1 cellular context compared by ENCODE assay signal in genomic region chr2:54579682-54580349, GRCh38.
TF ChIP-seq lines count a peak whose summit lies in the region.

No MANE protein-coding gene starts in this region.

TF ChIP-seq in HepG2, 621 proteins besides CTCF, POLR2A, EP300 and RAD21 (continued from another document and continues in another):
- TF ChIP-seq HNF1A (IDR thresholded peaks at IDR 0.05; ENCODE audit: low read depth): peak; percentile 91
- TF ChIP-seq HNF1A (CRISPR knock-in tag; IDR thresholded peaks at IDR 0.05; ENCODE audit: borderline replicate concordance): peak; percentile 96; the same call in 1 of the 2 replicates
- TF ChIP-seq ZNF503 (CRISPR knock-in tag; IDR thresholded peaks at IDR 0.05): peak; percentile 73; the same call in 1 of the 2 replicates
- TF ChIP-seq ETV5 (CRISPR knock-in tag; IDR thresholded peaks at IDR 0.05; ENCODE audit: borderline replicate concordance): peak; percentile 95; the same call in 1 of the 2 replicates
- TF ChIP-seq FOXP4 (CRISPR knock-in tag; IDR thresholded peaks at IDR 0.05): peak; percentile 79
- TF ChIP-seq ZSCAN21 (CRISPR knock-in tag; IDR thresholded peaks at IDR 0.05; ENCODE audit: borderline replicate concordance): no peak
- no peak for TF ChIP-seq ZNF570 (CRISPR knock-in tag; IDR thresholded peaks at IDR 0.05; ENCODE audit: borderline replicate concordance)
- no peak for TF ChIP-seq RBAK (CRISPR knock-in tag; IDR thresholded peaks at IDR 0.05)
- TF ChIP-seq ZNF616 (CRISPR knock-in tag; IDR thresholded peaks at IDR 0.05; ENCODE audit: low read depth): no peak
- TF ChIP-seq SNAPC2 (CRISPR knock-in tag; IDR thresholded peaks at IDR 0.05): peak; percentile 23; the same call in 1 of the 2 replicates
- TF ChIP-seq ZNF546 (CRISPR knock-in tag; conservative IDR thresholded peaks at IDR 0.05): no peak
- TF ChIP-seq ATF1 (CRISPR knock-in tag; IDR thresholded peaks at IDR 0.05): peak; percentile 57; the same call in 1 of the 2 replicates
- peak; percentile 79 for TF ChIP-seq ASH2L (IDR thresholded peaks at IDR 0.05; ENCODE audit: insufficient read length, low read depth, low read length)
- peak; percentile 7 for TF ChIP-seq STAG1 (CRISPR knock-in tag; IDR thresholded peaks at IDR 0.05)
- no peak for TF ChIP-seq PTBP1 (IDR thresholded peaks at IDR 0.05; ENCODE audit: low read depth, low read length, poor library complexity, severe bottlenecking)
- peak; percentile 29; the same call in 1 of the 2 replicates for TF ChIP-seq ZNF121 (CRISPR knock-in tag; IDR thresholded peaks at IDR 0.05)
- TF ChIP-seq MAFK (conservative IDR thresholded peaks at IDR 0.05 in 1 of 2, IDR thresholded peaks at IDR 0.05 in 1 of 2; ENCODE audit: low read length in 2 of 2): peak in 1 of 2 experiments; percentile 3; a peak in 1 of 4 replicates
- peak; percentile 34; the same call in 1 of the 2 replicates for TF ChIP-seq ZNF281 (CRISPR knock-in tag; IDR thresholded peaks at IDR 0.05; ENCODE audit: borderline replicate concordance)
- peak; percentile 100 for TF ChIP-seq ZNF790 (CRISPR knock-in tag; IDR thresholded peaks at IDR 0.05; ENCODE audit: borderline replicate concordance)
- peak in 1 of 2 experiments; percentile 37; a peak in 1 of 4 replicates for TF ChIP-seq REST (IDR thresholded peaks at IDR 0.05; ENCODE audit: borderline replicate concordance in 1 of 2, low read depth in 1 of 2, low read length in 2 of 2)
- TF ChIP-seq BRF2 (CRISPR knock-in tag; IDR thresholded peaks at IDR 0.05): peak; percentile 46; the same call in 1 of the 2 replicates
- peak; percentile 82; the same call in 1 of the 2 replicates for TF ChIP-seq ZNF280D (CRISPR knock-in tag; IDR thresholded peaks at IDR 0.05)
- peak; percentile 5; the same call in 1 of the 2 replicates for TF ChIP-seq MBD4 (IDR thresholded peaks at IDR 0.05; ENCODE audit: borderline replicate concordance, low read length)
- 0 out of 2 replicates have a peak, but pooled peaks have one; percentile 34 for TF ChIP-seq MED13 (CRISPR knock-in tag; IDR thresholded peaks at IDR 0.05)
- TF ChIP-seq RARA (CRISPR knock-in tag; IDR thresholded peaks at IDR 0.05): peak; percentile 79
- peak; percentile 88 for TF ChIP-seq SMYD3 (CRISPR knock-in tag; IDR thresholded peaks at IDR 0.05)
- TF ChIP-seq SP5 (CRISPR knock-in tag; IDR thresholded peaks at IDR 0.05; ENCODE audit: borderline replicate concordance, low read depth): peak; percentile 30; the same call in 1 of the 2 replicates
- peak; percentile 36; the same call in 1 of the 2 replicates for TF ChIP-seq HMG20A (CRISPR knock-in tag; IDR thresholded peaks at IDR 0.05; ENCODE audit: borderline replicate concordance)
- TF ChIP-seq PPARG (CRISPR knock-in tag; conservative IDR thresholded peaks at IDR 0.05): peak; percentile 85
- TF ChIP-seq MTA1 (CRISPR knock-in tag; IDR thresholded peaks at IDR 0.05; ENCODE audit: borderline replicate concordance): no peak
- 0 out of 2 replicates have a peak, but pooled peaks have one; percentile 14 for TF ChIP-seq ZSCAN20 (CRISPR knock-in tag; IDR thresholded peaks at IDR 0.05; ENCODE audit: borderline replicate concordance)
- 0 out of 2 replicates have a peak, but pooled peaks have one; percentile 41 for TF ChIP-seq ARNT2 (CRISPR knock-in tag; IDR thresholded peaks at IDR 0.05; ENCODE audit: low read depth)
